In genomic region chr3:32078085-32078634, GRCh38 we compare ENCODE assay signal across 1 cellular context.
TF ChIP-seq lines count a peak whose summit lies in the region.

No MANE protein-coding gene starts in this region.

TF ChIP-seq in GM23338, 12 proteins besides CTCF, POLR2A, EP300 and RAD21 (continued from another document):
- TF ChIP-seq ZNF462 (CRISPR knock-in tag; IDR thresholded peaks at IDR 0.05) (no peak), EZH2phosphoT487 (IDR thresholded peaks at IDR 0.05; ENCODE audit: unreplicated experiment) (no peak), JUNB (IDR thresholded peaks at IDR 0.05; ENCODE audit: unreplicated experiment) (no peak)
- TF ChIP-seq, protein P1, sequence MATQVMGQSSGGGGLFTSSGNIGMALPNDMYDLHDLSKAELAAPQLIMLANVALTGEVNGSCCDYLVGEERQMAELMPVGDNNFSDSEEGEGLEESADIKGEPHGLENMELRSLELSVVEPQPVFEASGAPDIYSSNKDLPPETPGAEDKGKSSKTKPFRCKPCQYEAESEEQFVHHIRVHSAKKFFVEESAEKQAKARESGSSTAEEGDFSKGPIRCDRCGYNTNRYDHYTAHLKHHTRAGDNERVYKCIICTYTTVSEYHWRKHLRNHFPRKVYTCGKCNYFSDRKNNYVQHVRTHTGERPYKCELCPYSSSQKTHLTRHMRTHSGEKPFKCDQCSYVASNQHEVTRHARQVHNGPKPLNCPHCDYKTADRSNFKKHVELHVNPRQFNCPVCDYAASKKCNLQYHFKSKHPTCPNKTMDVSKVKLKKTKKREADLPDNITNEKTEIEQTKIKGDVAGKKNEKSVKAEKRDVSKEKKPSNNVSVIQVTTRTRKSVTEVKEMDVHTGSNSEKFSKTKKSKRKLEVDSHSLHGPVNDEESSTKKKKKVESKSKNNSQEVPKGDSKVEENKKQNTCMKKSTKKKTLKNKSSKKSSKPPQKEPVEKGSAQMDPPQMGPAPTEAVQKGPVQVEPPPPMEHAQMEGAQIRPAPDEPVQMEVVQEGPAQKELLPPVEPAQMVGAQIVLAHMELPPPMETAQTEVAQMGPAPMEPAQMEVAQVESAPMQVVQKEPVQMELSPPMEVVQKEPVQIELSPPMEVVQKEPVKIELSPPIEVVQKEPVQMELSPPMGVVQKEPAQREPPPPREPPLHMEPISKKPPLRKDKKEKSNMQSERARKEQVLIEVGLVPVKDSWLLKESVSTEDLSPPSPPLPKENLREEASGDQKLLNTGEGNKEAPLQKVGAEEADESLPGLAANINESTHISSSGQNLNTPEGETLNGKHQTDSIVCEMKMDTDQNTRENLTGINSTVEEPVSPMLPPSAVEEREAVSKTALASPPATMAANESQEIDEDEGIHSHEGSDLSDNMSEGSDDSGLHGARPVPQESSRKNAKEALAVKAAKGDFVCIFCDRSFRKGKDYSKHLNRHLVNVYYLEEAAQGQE (IDR thresholded peaks at IDR 0.05; ENCODE audit: unreplicated experiment) = no peak
